In the genomic region with DNA sequence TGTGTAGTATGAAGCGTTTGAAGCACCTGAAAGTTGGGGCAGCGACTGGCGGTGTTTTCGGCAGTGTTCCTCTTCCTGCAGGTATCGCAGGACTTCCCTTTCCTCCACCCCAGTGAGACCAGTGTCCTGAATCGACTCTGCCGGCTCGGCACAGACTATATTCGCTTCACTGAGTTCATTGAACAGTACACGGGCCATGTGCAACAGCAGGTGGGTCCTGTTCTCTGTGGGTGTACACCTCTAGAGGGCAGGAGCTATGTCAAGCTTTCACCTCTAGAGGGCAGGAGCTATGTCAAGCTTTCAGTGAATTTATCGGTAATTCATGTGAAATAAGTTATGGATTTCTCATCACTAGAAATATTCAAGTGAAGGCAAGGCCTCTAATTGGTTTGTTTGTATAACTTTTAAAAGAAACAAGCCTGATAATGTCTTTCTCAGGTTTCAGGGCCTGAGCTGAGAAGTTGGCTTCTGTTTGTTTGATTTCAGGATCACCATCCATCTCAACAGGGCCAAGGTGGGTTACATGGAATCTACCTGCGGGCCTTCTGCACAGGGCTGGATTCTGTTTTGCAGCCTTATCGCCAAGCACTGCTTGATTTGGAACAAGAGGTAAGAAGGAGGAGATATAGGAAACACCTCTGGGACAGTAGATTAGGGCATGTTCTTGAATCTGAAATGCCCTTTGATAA, we compare ENCODE assay signal across 8 cellular contexts. TPM values are rescaled to one million over a fixed set of nuclear protein-coding genes. Genes with fewer than 3 reads are reported as not detected.
A peak's percentile ranks its signal among the peaks of the same experiment; 100 is the strongest.
DNase-seq lines count a peak whose midpoint lies in the region; ATAC-seq and TF ChIP-seq lines count a peak whose summit lies in the region.

No MANE protein-coding gene starts in this region.

- TF ChIP-seq CTCF in cardiac muscle cell (IDR thresholded peaks at IDR 0.05; ENCODE audit: low read depth, low read length) (peak; percentile 86), right atrium auricular region (IDR thresholded peaks at IDR 0.05) (peak; percentile 37 to 65)

- no peaks in the 10 kb centered on the region for H3K27me3 ChIP-seq in cardiac muscle cell
- H3K27me3 ChIP-seq in right atrium auricular region, result no peaks in the 10 kb centered on the region

- peak; percentile 35 to 41 for ATAC-seq in activated T-cell treated with anti-CD3 and anti-CD28 coated beads, Interleukin-2, amount 50 U/mL, for 72 hours (replicated peaks in 1 of 2)
- ATAC-seq in GM21528 (IDR thresholded peaks at IDR 0.05; ENCODE audit: low FRiP score, unreplicated experiment), result no peak
- no peak for ATAC-seq in GM19395 (IDR thresholded peaks at IDR 0.05; ENCODE audit: unreplicated experiment)

- intact Hi-C loops in cardiac septum (cut with DNase I), result no loop called here

- H3K36me3 ChIP-seq in cardiac muscle cell (peaks cover 15% of the 10 kb centered on the region), right atrium auricular region (peaks cover 11% of the 10 kb centered on the region)

- H3K27me3 Mint-ChIP-seq in activated T-cell treated with anti-CD3 and anti-CD28 coated beads, Interleukin-2, amount 50 U/mL, for 72 hours (ENCODE audit: low read depth), result no peaks in the 10 kb centered on the region

- no peaks in the 10 kb centered on the region for H3K9me3 Mint-ChIP-seq in activated T-cell treated with anti-CD3 and anti-CD28 coated beads, Interleukin-2, amount 50 U/mL, for 72 hours

- H3K4me3 ChIP-seq in cardiac muscle cell (no peak overlapping the region), right atrium auricular region (no peak overlapping the region)

- H3K4me1 Mint-ChIP-seq in activated T-cell treated with anti-CD3 and anti-CD28 coated beads, Interleukin-2, amount 50 U/mL, for 72 hours (ENCODE audit: low read depth), result peaks cover 14% of the 10 kb centered on the region

- no peak overlapping the region for H3K27ac Mint-ChIP-seq in activated T-cell treated with anti-CD3 and anti-CD28 coated beads, Interleukin-2, amount 50 U/mL, for 72 hours

- H3K27ac ChIP-seq in cardiac muscle cell, result no peak overlapping the region
- no peak overlapping the region for H3K27ac ChIP-seq in right atrium auricular region

- H3K4me1 ChIP-seq in cardiac muscle cell (ENCODE audit: low read depth), result peaks cover 6% of the 10 kb centered on the region
- H3K4me1 ChIP-seq in right atrium auricular region, result peaks cover 0 to 13% of the 10 kb centered on the region in 2 donors

- H3K9me3 ChIP-seq in cardiac muscle cell (ENCODE audit: low read depth), result no peaks in the 10 kb centered on the region
- no peaks in the 10 kb centered on the region for H3K9me3 ChIP-seq in right atrium auricular region

- DNase-seq in cardiac muscle cell (ENCODE audit: low read depth in 1 of 2, low spot score in 1 of 2) (peak; percentile 37 to 45), cardiac septum (ENCODE audit: low spot score) (no peak), NCI-H1930 (lab: John Stamatoyannopoulos, UW) (peak; percentile 1 to 4), right atrium auricular region (ENCODE audit: low spot score) (no peak)
- peak; percentile 19 to 39 for DNase-seq in activated T-cell treated with anti-CD3 and anti-CD28 coated beads, Interleukin-2, amount 50 U/mL, for 72 hours
- DNase-seq in stimulated activated CD4-positive, alpha-beta T cell treated with anti-CD3 and anti-CD28 coated beads, Interleukin-4, amount 100 ng/mL, for 48 hours (ENCODE audit: low read depth in 2 of 2), result peak; percentile 21 to 24

- peaks cover 7 to 25% of the 10 kb centered on the region in 2 donors for H3K36me3 Mint-ChIP-seq in activated T-cell treated with anti-CD3 and anti-CD28 coated beads, Interleukin-2, amount 50 U/mL, for 72 hours (ENCODE audit: insufficient read depth in 2 of 2)

- H3K4me3 Mint-ChIP-seq in activated T-cell treated with anti-CD3 and anti-CD28 coated beads, Interleukin-2, amount 50 U/mL, for 72 hours, result no peak overlapping the region

RNA-seq across cellular contexts. Expression of gene TUBGCP4, which starts 5.3 kb away (rescaled TPM):
- 7.1 and 10.7 TPM in 2 replicates for total RNA-seq in cardiac muscle cell
- polyA plus RNA-seq in cardiac muscle cell, result 16.3 and 19.1 TPM in 2 replicates
- total RNA-seq in cardiac septum, result 10.7 TPM
- total RNA-seq in activated T-cell treated with anti-CD3 and anti-CD28 coated beads, Interleukin-2, amount 50 U/mL, for 72 hours, result 10 to 100 TPM; 28.0 to 28.7 TPM
- total RNA-seq in right atrium auricular region, result 1 to 10 TPM; 5.9 to 8.5 TPM

RNA-seq across cellular contexts. Expression of gene ZSCAN29, which starts 5.3 kb away (rescaled TPM):
- total RNA-seq in cardiac muscle cell, result 27.1 and 29.8 TPM in 2 replicates
- polyA plus RNA-seq in cardiac muscle cell, result 10.9 and 13.7 TPM in 2 replicates
- total RNA-seq in cardiac septum, result 14.0 TPM
- 10 to 100 TPM; 42.0 to 44.8 TPM for total RNA-seq in activated T-cell treated with anti-CD3 and anti-CD28 coated beads, Interleukin-2, amount 50 U/mL, for 72 hours
- total RNA-seq in right atrium auricular region, result 10 to 100 TPM in 1 of 2 donors, 1 to 10 TPM in 1; 6.4 to 10.1 TPM

RNA-seq across cellular contexts. Expression of gene LCMT2, which starts 45.8 kb away (rescaled TPM):
- 5.3 and 8.2 TPM in 2 replicates for total RNA-seq in cardiac muscle cell
- 7.7 and 11.6 TPM in 2 replicates for polyA plus RNA-seq in cardiac muscle cell
- total RNA-seq in cardiac septum, result 6.4 TPM
- total RNA-seq in activated T-cell treated with anti-CD3 and anti-CD28 coated beads, Interleukin-2, amount 50 U/mL, for 72 hours, result 1 to 10 TPM; 5.6 to 7.8 TPM
- 1 to 10 TPM; 4.4 to 8.6 TPM for total RNA-seq in right atrium auricular region

Comparison
In these comparisons a context has a peak if more than half of its experiments do, and no peak if none do; other contexts are left out.
1. DNase-seq: peak in cardiac muscle cell (2 of 2), NCI-H1930 (2 of 2), activated T-cell treated with anti-CD3 and anti-CD28 coated beads, Interleukin-2, amount 50 U/mL, for 72 hours (2 of 2) and stimulated activated CD4-positive, alpha-beta T cell treated with anti-CD3 and anti-CD28 coated beads, Interleukin-4, amount 100 ng/mL, for 48 hours (2 of 2); none in cardiac septum (single experiment) and right atrium auricular region (single experiment).
2. ATAC-seq: peak in activated T-cell treated with anti-CD3 and anti-CD28 coated beads, Interleukin-2, amount 50 U/mL, for 72 hours (2 of 2); none in GM21528 (single experiment) and GM19395 (single experiment).